In genomic region chr5:80662108-80662507, GRCh38 we compare ENCODE assay signal across 1 cellular context.
TF ChIP-seq lines count a peak whose summit lies in the region.

No MANE protein-coding gene starts in this region.

TF ChIP-seq in K562, 482 proteins besides CTCF, POLR2A, EP300 and RAD21 (continued from another document):
- TF ChIP-seq CEBPG (CRISPR knock-in tag; IDR thresholded peaks at IDR 0.05) (no peak), CEBPG (tag; conservative IDR thresholded peaks at IDR 0.05 in 1 of 2, IDR thresholded peaks at IDR 0.05 in 1 of 2) (0 out of 4 replicates have a peak, but pooled peaks of 1 of the 2 experiments have one; percentile 31), ID3 (CRISPR knock-in tag; IDR thresholded peaks at IDR 0.05) (no peak), ID3 (tag; IDR thresholded peaks at IDR 0.05) (no peak)
